ENCODE assay signal across 8 cellular contexts in genomic region chr6:138773177-138774091, GRCh38. TPM values are rescaled to one million over a fixed set of nuclear protein-coding genes. Genes with fewer than 3 reads are reported as not detected.
A peak's percentile ranks its signal among the peaks of the same experiment; 100 is the strongest.
DNase-seq lines count a peak whose midpoint lies in the region; TF ChIP-seq lines count a peak whose summit lies in the region.

CCDC28A (plus strand) TSS chr6:138773769; CDS start chr6:138776121, 2,352 bp downstream.

- H3K36me3 ChIP-seq in neuron (ENCODE audit: insufficient read depth, low read length), result peaks cover 3% of the 10 kb centered on the region
- peaks cover 9 to 22% (median 12%) of the 10 kb centered on the region in 5 donors for H3K36me3 ChIP-seq in subcutaneous abdominal adipose tissue (ENCODE audit: control insufficient read depth in 5 of 5, insufficient read depth in 5 of 5, low read length in 5 of 5)

- POLR2A ChIA-PET in HEK293T (lab: Yijun Ruan, JAX), result interaction anchor here (0.6 to 2.7 kb wide), 21 partner anchors 9 to 668 kb away, joined by 3 to 14 read pairs (median 3); partner anchors contain the start of gene NHSL1

- no peaks in the 10 kb centered on the region for H3K27me3 ChIP-seq in neuron (ENCODE audit: insufficient read depth, low read length)
- no peaks in the 10 kb centered on the region for H3K27me3 ChIP-seq in subcutaneous abdominal adipose tissue (ENCODE audit: control insufficient read depth in 5 of 5, insufficient read depth in 4 of 5, low read length in 5 of 5)

- peak within 1 kb of the TSS; percentile 87 for H2AFZ ChIP-seq in neuron (ENCODE audit: low read depth, low read length)

- no peaks in the 10 kb centered on the region for H3K9me3 ChIP-seq in neuron (ENCODE audit: low read length)
- no peaks in the 10 kb centered on the region for H3K9me3 ChIP-seq in subcutaneous abdominal adipose tissue (ENCODE audit: control insufficient read depth in 5 of 5, low read length in 5 of 5)

- H3K4me1 ChIP-seq in neuron (ENCODE audit: insufficient read depth, low read length), result peaks cover 18% of the 10 kb centered on the region
- peaks cover 2 to 21% (median 19%) of the 10 kb centered on the region in 5 donors for H3K4me1 ChIP-seq in subcutaneous abdominal adipose tissue (ENCODE audit: control insufficient read depth in 5 of 5, insufficient read depth in 5 of 5, low read length in 5 of 5)

- H3K27ac ChIP-seq in subcutaneous abdominal adipose tissue (ENCODE audit: low read depth, low read length), result peak within 1 kb of the TSS; percentile 99

- peak within 1 kb of the TSS; percentile 81 to 96 (median 91) for H3K9ac ChIP-seq in subcutaneous abdominal adipose tissue (ENCODE audit: low read length in 5 of 5)

- peak; percentile 93 for DNase-seq in GF-D8 (lab: John Stamatoyannopoulos, UW)
- peak; percentile 97 for DNase-seq in HEK293T (ENCODE audit: extremely low spot score)
- DNase-seq in MV-4-11 (lab: John Stamatoyannopoulos, UW), result peak; percentile 97
- peak; percentile 95 for DNase-seq in SK-MEL-5 (ENCODE audit: low read depth, low spot score)
- DNase-seq in activated naive CD4-positive, alpha-beta T cell treated with Interleukin-2 at 50 U/mL for 16 hours, result peak; percentile 92
- peak; percentile 96 for DNase-seq in foreskin melanocyte

- H3K4me3 ChIP-seq in neuron (ENCODE audit: low read length) (peak within 1 kb of the TSS; percentile 68), subcutaneous abdominal adipose tissue (ENCODE audit: low read depth in 1 of 5, low read length in 5 of 5) (peak within 1 kb of the TSS; percentile 82 to 98 (median 94))

- in situ Hi-C loops in SK-MEL-5 (cut with HindIII; ENCODE audit: low pct_unique_long_range_greater_than_20kb, low sequenced_read_pairs), result loop anchor here (25.0 kb wide), 1 partner anchor 186 kb away; no protein-coding TSS in a partner anchor

- CTCF ChIA-PET in HEK293T (lab: Yijun Ruan, JAX), result interaction anchor here (1.1 kb wide), 1 partner anchor 15 kb away, joined by 3 read pairs; no protein-coding TSS in a partner anchor

TF ChIP-seq in HEK293T, 16 proteins besides CTCF, POLR2A, EP300 and RAD21:
- TF ChIP-seq FOXA1 (IDR thresholded peaks at IDR 0.05), result no peak
- no peak for TF ChIP-seq HDGF (IDR thresholded peaks at IDR 0.05; ENCODE audit: borderline replicate concordance)
- TF ChIP-seq ZNF384 (IDR thresholded peaks at IDR 0.05), result no peak
- TF ChIP-seq FOXM1 (IDR thresholded peaks at IDR 0.05; ENCODE audit: borderline replicate concordance), result no peak
- TF ChIP-seq CTBP1 (IDR thresholded peaks at IDR 0.05; ENCODE audit: borderline replicate concordance), result no peak
- no peak for TF ChIP-seq TARDBP (IDR thresholded peaks at IDR 0.05)
- no peak for TF ChIP-seq SUZ12 (IDR thresholded peaks at IDR 0.05)
- TF ChIP-seq BHLHE40 (IDR thresholded peaks at IDR 0.05; ENCODE audit: borderline replicate concordance), result no peak
- TF ChIP-seq LEF1 (IDR thresholded peaks at IDR 0.05; ENCODE audit: borderline replicate concordance), result no peak
- peak; percentile 89 for TF ChIP-seq FOXK2 (IDR thresholded peaks at IDR 0.05)
- TF ChIP-seq PKNOX1 (IDR thresholded peaks at IDR 0.05), result peak; percentile 82
- TF ChIP-seq SP1 (IDR thresholded peaks at IDR 0.05), result no peak
- no peak for TF ChIP-seq ARNT (IDR thresholded peaks at IDR 0.05)
- peak; percentile 95 for TF ChIP-seq L3MBTL2 (conservative IDR thresholded peaks at IDR 0.05)
- peak; percentile 74 for TF ChIP-seq ELF4 (IDR thresholded peaks at IDR 0.05)
- peak; percentile 49; the same call in 1 of the 2 replicates for TF ChIP-seq NFRKB (IDR thresholded peaks at IDR 0.05)

RNA-seq across cellular contexts. Expression of gene CCDC28A, which starts in this region (rescaled TPM):
- 25.8 and 27.9 TPM in 2 replicates for total RNA-seq in SK-MEL-5 (2014; rRNA removed; shearing (Covaris generic))
- polyA plus RNA-seq in SK-MEL-5 (2015; cell fraction: cytosol; rRNA removed), result 18.6 and 26.0 TPM in 2 replicates
- polyA plus RNA-seq in SK-MEL-5 (2015; cell fraction: nucleus; rRNA removed), result 8.3 and 10.0 TPM in 2 replicates

Comparison
In these comparisons a context has a peak if more than half of its experiments do, and no peak if none do; other contexts are left out.
1. Peak in every context shown above with its lines: DNase-seq, H3K4me3 ChIP-seq and H3K27ac ChIP-seq.